ENCODE assay signal across 8 cellular contexts in the genomic region with DNA sequence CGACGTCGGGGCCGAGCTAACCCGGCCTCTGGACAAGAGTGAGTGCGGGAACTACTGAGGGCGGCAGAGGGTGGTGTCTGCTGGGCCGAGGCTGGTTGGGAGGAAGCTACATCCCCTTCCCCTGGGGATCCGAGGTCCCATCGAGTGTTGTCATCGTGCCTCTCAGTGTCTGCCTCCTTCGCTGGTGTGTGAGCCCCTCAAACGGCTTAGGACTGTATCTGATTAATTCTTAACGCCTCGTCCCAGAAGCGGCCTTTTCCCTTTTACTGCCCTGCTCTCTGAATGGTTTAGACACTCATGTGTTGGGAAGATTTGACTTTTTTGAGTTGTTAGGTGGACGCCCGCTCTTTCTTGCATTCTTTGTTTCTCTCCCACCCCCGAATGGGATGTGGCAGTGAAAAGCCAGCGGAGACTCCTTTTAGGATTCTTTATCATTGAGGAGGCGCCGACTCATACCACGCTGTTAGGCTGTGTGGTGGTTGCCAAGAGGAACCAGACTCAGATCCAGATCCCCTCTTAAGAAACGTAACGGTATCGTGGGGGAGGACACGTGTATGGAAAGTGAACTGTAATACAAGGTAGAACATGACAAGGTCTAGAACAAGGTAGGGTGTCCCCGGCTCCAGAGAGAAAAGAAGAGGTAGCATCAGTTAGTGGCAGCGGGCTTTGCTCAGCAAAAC. TPM values are rescaled to one million over a fixed set of nuclear protein-coding genes. Genes with fewer than 3 reads are reported as not detected.
DNase-seq lines count a peak whose midpoint lies in the region; ATAC-seq, FAIRE-seq and TF ChIP-seq lines count a peak whose summit lies in the region.

No MANE protein-coding gene starts in this region.

- H3K27ac ChIP-seq in HL-60 (replicated peaks), result peak overlapping the region; percentile 99
- no peak overlapping the region for H3K27ac ChIP-seq in trophoblast cell (ENCODE audit: low read depth, low read length)

- peaks cover 3% of the 10 kb centered on the region for H3K79me1 ChIP-seq in trophoblast cell (ENCODE audit: low read length)

- FAIRE-seq in D721Med (lab: Jason Lieb, UNC), result no peak

- peak overlapping the region; percentile 84 for H3K4me3 Mint-ChIP-seq in activated CD8-positive, alpha-beta T cell treated with anti-CD3 and anti-CD28 coated beads for 36 hours

- intact Hi-C loops in activated CD8-positive, alpha-beta T cell treated with anti-CD3 and anti-CD28 coated beads for 36 hours (cut with micrococcal nuclease), result no loop called here

- TF ChIP-seq CTCF in HL-60 (IDR thresholded peaks at IDR 0.05; ENCODE audit: insufficient read depth, low read length), result no peak
- no peak for TF ChIP-seq CTCF in activated CD8-positive, alpha-beta T cell treated with anti-CD3 and anti-CD28 coated beads for 36 hours (IDR thresholded peaks at IDR 0.05)
- TF ChIP-seq CTCF in fibroblast of the aortic adventitia (IDR thresholded peaks at IDR 0.05; ENCODE audit: insufficient read depth, low read length), result no peak
- no peak for TF ChIP-seq CTCF in D721Med (IDR thresholded peaks at IDR 0.05; ENCODE audit: insufficient read depth, missing control alignments)

- peak overlapping the region; percentile 65 for H2BK5ac ChIP-seq in trophoblast cell (ENCODE audit: low read depth, low read length, poor library complexity)

- no peak overlapping the region for H3K23ac ChIP-seq in trophoblast cell (ENCODE audit: low read length)

- WGBS in trophoblast cell (ENCODE audit: extremely low coverage, insufficient coverage, insufficient read length), result no CpG with 5 or more reads among the region's 29 CpGs

- H3K36me3 Mint-ChIP-seq in activated CD8-positive, alpha-beta T cell treated with anti-CD3 and anti-CD28 coated beads for 36 hours (ENCODE audit: low read depth), result peaks cover 9% of the 10 kb centered on the region

- H3K4me1 Mint-ChIP-seq in activated CD8-positive, alpha-beta T cell treated with anti-CD3 and anti-CD28 coated beads for 36 hours (ENCODE audit: low read depth), result peaks cover 40% of the 10 kb centered on the region

- DNase-seq in ELR (ENCODE audit: low read depth) (peak; percentile 70), HL-60 (ENCODE audit: low read depth in 1 of 2, low spot score in 1 of 2) (peak; percentile 38 to 66), fibroblast of the aortic adventitia (ENCODE audit: low read depth) (peak; percentile 16), trophoblast cell (no peak), SIG-M5 (lab: John Stamatoyannopoulos, UW) (no peak), D721Med (ENCODE audit: insufficient read length, low spot score) (no peak), NCI-H1694 (lab: John Stamatoyannopoulos, UW) (no peak)
- DNase-seq in activated CD8-positive, alpha-beta T cell treated with anti-CD3 and anti-CD28 coated beads for 36 hours, result peak; percentile 64

- H2AFZ ChIP-seq in trophoblast cell (ENCODE audit: insufficient read depth, low read length, poor library complexity), result peak overlapping the region; percentile 85

- H3K27me3 Mint-ChIP-seq in activated CD8-positive, alpha-beta T cell treated with anti-CD3 and anti-CD28 coated beads for 36 hours, result no peaks in the 10 kb centered on the region

- H3K4me3 ChIP-seq in HL-60 (replicated peaks; ENCODE audit: insufficient read depth, low read length) (peak overlapping the region; percentile 76), fibroblast of the aortic adventitia (ENCODE audit: low read depth, low read length) (peak overlapping the region; percentile 100), trophoblast cell (ENCODE audit: low read depth, low read length) (peak overlapping the region; percentile 95)

- peaks cover 0 to 2% of the 10 kb centered on the region in 2 experiments for H3K36me3 ChIP-seq in trophoblast cell (ENCODE audit: control insufficient read depth in 1 of 2, insufficient read depth in 2 of 2, low read length in 2 of 2)

- H2AK5ac ChIP-seq in trophoblast cell (ENCODE audit: low read length), result peak overlapping the region; percentile 75

- H3K27ac Mint-ChIP-seq in activated CD8-positive, alpha-beta T cell treated with anti-CD3 and anti-CD28 coated beads for 36 hours, result peak overlapping the region; percentile 100

- H3K9me3 Mint-ChIP-seq in activated CD8-positive, alpha-beta T cell treated with anti-CD3 and anti-CD28 coated beads for 36 hours, result no peaks in the 10 kb centered on the region

- peak overlapping the region; percentile 95 for H4K8ac ChIP-seq in trophoblast cell (ENCODE audit: low read depth, low read length)

- peaks cover 2% of the 10 kb centered on the region for H3K9me3 ChIP-seq in trophoblast cell (ENCODE audit: insufficient read depth, low read depth, low read length)

- peaks cover 8% of the 10 kb centered on the region for H3K79me2 ChIP-seq in trophoblast cell (ENCODE audit: control insufficient read depth, insufficient read depth, low read length, poor library complexity)

- H3K4ac ChIP-seq in trophoblast cell (ENCODE audit: low read depth, low read length), result peak overlapping the region; percentile 95

- H2BK120ac ChIP-seq in trophoblast cell (ENCODE audit: insufficient read depth, low read length, poor library complexity), result peak overlapping the region; percentile 48

- peak overlapping the region; percentile 56 for H4K12ac ChIP-seq in trophoblast cell (ENCODE audit: low read depth, low read length)

- POLR2A ChIA-PET in activated CD8-positive, alpha-beta T cell treated with anti-CD3 and anti-CD28 coated beads for 36 hours (lab: Charles Lee), result interaction anchor here (0.7 to 1.5 kb wide), 6 partner anchors 15 to 1050 kb away, joined by 3 to 11 read pairs (median 4); a partner anchor contains a TSS

- H3K9ac ChIP-seq in trophoblast cell (ENCODE audit: low read length), result peak overlapping the region; percentile 98

- peak overlapping the region; percentile 42 for H4K91ac ChIP-seq in trophoblast cell (ENCODE audit: low read depth, low read length)

- H3K14ac ChIP-seq in trophoblast cell (ENCODE audit: low read length), result peak overlapping the region; percentile 58

- ATAC-seq in activated CD8-positive, alpha-beta T cell treated with anti-CD3 and anti-CD28 coated beads for 36 hours, result peak; percentile 4

- H3K27me3 ChIP-seq in HL-60 (ENCODE audit: insufficient read depth, poor library complexity, severe bottlenecking) (no peaks in the 10 kb centered on the region), trophoblast cell (ENCODE audit: insufficient read depth, low read length) (no peaks in the 10 kb centered on the region)

- CTCF ChIA-PET in activated CD8-positive, alpha-beta T cell treated with anti-CD3 and anti-CD28 coated beads for 36 hours (lab: Charles Lee), result interaction anchor here (0.6 to 1.0 kb wide), 2 partner anchors 9 to 115 kb away, joined by 3 to 4 read pairs; no protein-coding TSS in a partner anchor

- peaks cover 0 to 7% of the 10 kb centered on the region in 2 experiments for H3K4me1 ChIP-seq in trophoblast cell (ENCODE audit: control insufficient read depth in 1 of 2, insufficient read depth in 2 of 2, low read length in 2 of 2)

- peak overlapping the region; percentile 94 for H3K4me2 ChIP-seq in trophoblast cell (ENCODE audit: low read length)

- H3K18ac ChIP-seq in trophoblast cell (ENCODE audit: low read length), result peak overlapping the region; percentile 40

- no peak overlapping the region for H2BK12ac ChIP-seq in trophoblast cell (ENCODE audit: low read length)

RNA-seq across cellular contexts. Expression of a gene that starts 0.6 kb away (rescaled TPM):
- total RNA-seq in activated CD8-positive, alpha-beta T cell treated with anti-CD3 and anti-CD28 coated beads for 36 hours, result 10 to 100 TPM; 37.6 to 42.7 TPM
- total RNA-seq in fibroblast of the aortic adventitia (ENCODE audit: low replicate concordance), result 31.0 and 67.4 TPM in 2 replicates
- 38.2 and 39.4 TPM in 2 replicates for polyA plus RNA-seq in trophoblast cell (2013)

RNA-seq across cellular contexts. Expression of a gene that starts 39.5 kb away (rescaled TPM):
- total RNA-seq in activated CD8-positive, alpha-beta T cell treated with anti-CD3 and anti-CD28 coated beads for 36 hours, result under 1 TPM in 1 of 2 experiments, not detected in 1; 0.40 TPM
- 0.09 and 0.16 TPM in 2 replicates for total RNA-seq in fibroblast of the aortic adventitia (ENCODE audit: low replicate concordance)
- polyA plus RNA-seq in trophoblast cell (2013), result 2.5 and 2.8 TPM in 2 replicates

RNA-seq across cellular contexts. Expression of a gene that starts 56.7 kb away (rescaled TPM):
- 10 to 100 TPM; 33.1 to 34.5 TPM for total RNA-seq in activated CD8-positive, alpha-beta T cell treated with anti-CD3 and anti-CD28 coated beads for 36 hours
- 49.2 and 54.9 TPM in 2 replicates for total RNA-seq in fibroblast of the aortic adventitia (ENCODE audit: low replicate concordance)
- polyA plus RNA-seq in trophoblast cell (2013), result 45.2 and 45.4 TPM in 2 replicates

Comparison
In these comparisons a context has a peak if more than half of its experiments do, and no peak if none do; other contexts are left out.
1. DNase-seq: peak in ELR (single experiment), HL-60 (2 of 2), activated CD8-positive, alpha-beta T cell treated with anti-CD3 and anti-CD28 coated beads for 36 hours (single experiment) and fibroblast of the aortic adventitia (single experiment); none in trophoblast cell (0 of 2), SIG-M5 (single experiment), D721Med (single experiment) and NCI-H1694 (single experiment).
2. Peak in every context shown above with its lines, with median percentiles within 50 percentile points of each other: H3K4me3 ChIP-seq.